ENCODE assay signal across 1 cellular context in the genomic region with DNA sequence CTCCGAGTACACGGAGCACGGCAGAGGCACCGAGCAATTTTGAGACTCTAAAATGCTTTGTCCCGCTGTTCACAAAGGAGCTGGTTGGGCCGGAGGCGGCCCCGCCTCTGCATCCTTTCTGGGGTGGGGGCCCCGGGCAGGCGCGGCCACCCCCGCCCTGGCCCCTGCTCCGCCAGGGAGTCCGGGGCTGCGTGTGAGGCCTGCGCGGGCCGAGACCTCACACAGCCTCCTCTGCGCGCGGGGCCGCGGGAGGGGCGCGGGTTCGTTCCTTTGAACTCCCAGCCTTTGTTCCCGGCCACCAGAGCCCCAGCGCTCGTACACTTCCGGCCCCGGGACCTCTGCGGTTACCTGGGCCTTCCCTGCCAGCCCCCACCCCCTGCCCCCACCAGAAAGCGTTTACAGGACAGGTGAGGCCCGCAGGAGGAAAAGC.
TF ChIP-seq lines count a peak whose summit lies in the region.

No MANE protein-coding gene starts in this region.

TF ChIP-seq in HepG2, 621 proteins besides CTCF, POLR2A, EP300 and RAD21 (continued from another document and continues in another):
- TF ChIP-seq, protein P1, sequence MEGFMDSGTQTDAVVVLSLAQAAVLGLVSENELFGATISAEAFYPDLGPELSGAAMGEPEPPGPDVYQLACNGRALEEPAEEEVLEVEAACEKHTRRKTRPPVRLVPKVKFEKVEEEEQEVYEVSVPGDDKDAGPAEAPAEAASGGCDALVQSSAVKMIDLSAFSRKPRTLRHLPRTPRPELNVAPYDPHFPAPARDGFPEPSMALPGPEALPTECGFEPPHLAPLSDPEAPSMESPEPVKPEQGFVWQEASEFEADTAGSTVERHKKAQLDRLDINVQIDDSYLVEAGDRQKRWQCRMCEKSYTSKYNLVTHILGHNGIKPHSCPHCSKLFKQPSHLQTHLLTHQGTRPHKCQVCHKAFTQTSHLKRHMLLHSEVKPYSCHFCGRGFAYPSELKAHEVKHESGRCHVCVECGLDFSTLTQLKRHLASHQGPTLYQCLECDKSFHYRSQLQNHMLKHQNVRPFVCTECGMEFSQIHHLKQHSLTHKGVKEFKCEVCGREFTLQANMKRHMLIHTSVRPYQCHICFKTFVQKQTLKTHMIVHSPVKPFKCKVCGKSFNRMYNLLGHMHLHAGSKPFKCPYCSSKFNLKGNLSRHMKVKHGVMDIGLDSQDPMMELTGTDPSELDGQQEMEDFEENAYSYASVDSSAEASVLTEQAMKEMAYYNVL (CRISPR knock-in tag; IDR thresholded peaks at IDR 0.05; ENCODE audit: borderline replicate concordance): no peak
- TF ChIP-seq PHF5A (CRISPR knock-in tag; IDR thresholded peaks at IDR 0.05; ENCODE audit: low read depth, unreplicated experiment) (no peak), SETDB1 (CRISPR knock-in tag; IDR thresholded peaks at IDR 0.05; ENCODE audit: borderline replicate concordance) (no peak), HOXA3 (CRISPR knock-in tag; IDR thresholded peaks at IDR 0.05) (peak; percentile 86), NR2F1 (CRISPR knock-in tag; IDR thresholded peaks at IDR 0.05) (no peak), KMT2B (CRISPR knock-in tag; IDR thresholded peaks at IDR 0.05) (no peak), ZNF652 (CRISPR knock-in tag; IDR thresholded peaks at IDR 0.05; ENCODE audit: borderline replicate concordance, low read depth) (no peak), NFE2L2 (IDR thresholded peaks at IDR 0.05; ENCODE audit: low read length) (no peak), ARNT2 (CRISPR knock-in tag; IDR thresholded peaks at IDR 0.05; ENCODE audit: low read depth) (no peak), ZSCAN20 (CRISPR knock-in tag; IDR thresholded peaks at IDR 0.05; ENCODE audit: borderline replicate concordance) (0 out of 2 replicates have a peak, but pooled peaks have one; percentile 50), GABPA (IDR thresholded peaks at IDR 0.05; ENCODE audit: low read depth, low read length) (no peak), GABPA (CRISPR knock-in tag; IDR thresholded peaks at IDR 0.05; ENCODE audit: low read depth) (peak; percentile 72), NFIC (IDR thresholded peaks at IDR 0.05; ENCODE audit: low read length) (no peak), KDM2A (CRISPR knock-in tag; IDR thresholded peaks at IDR 0.05; ENCODE audit: borderline replicate concordance, low read depth) (peak; percentile 56; the same call in 1 of the 2 replicates), POGZ (CRISPR knock-in tag; IDR thresholded peaks at IDR 0.05) (0 out of 2 replicates have a peak, but pooled peaks have one; percentile 25), ETV6 (CRISPR knock-in tag; conservative IDR thresholded peaks at IDR 0.05) (0 out of 2 replicates have a peak, but pooled peaks have one; percentile 35), MTA1 (CRISPR knock-in tag; IDR thresholded peaks at IDR 0.05; ENCODE audit: borderline replicate concordance) (peak; percentile 75; the same call in 1 of the 2 replicates), KMT2A (CRISPR knock-in tag; IDR thresholded peaks at IDR 0.05) (peak; percentile 27; the same call in 1 of the 2 replicates), ZNF850 (CRISPR knock-in tag; conservative IDR thresholded peaks at IDR 0.05) (no peak), NCOA5 (CRISPR knock-in tag; IDR thresholded peaks at IDR 0.05) (no peak), HDAC1 (CRISPR knock-in tag; IDR thresholded peaks at IDR 0.05) (peak; percentile 60), HDAC6 (IDR thresholded peaks at IDR 0.05; ENCODE audit: low read depth, low read length) (no peak), EZH2 (conservative IDR thresholded peaks at IDR 0.05; ENCODE audit: low read depth, low read length) (no peak), MIER3 (CRISPR knock-in tag; IDR thresholded peaks at IDR 0.05; ENCODE audit: borderline replicate concordance) (no peak; the same call in 1 of the 2 replicates), KDM4B (CRISPR knock-in tag; IDR thresholded peaks at IDR 0.05) (no peak), ZNF441 (CRISPR knock-in tag; IDR thresholded peaks at IDR 0.05; ENCODE audit: borderline replicate concordance) (no peak; the same call in 1 of the 2 replicates), ZNF24 (IDR thresholded peaks at IDR 0.05) (no peak), KAT2B (IDR thresholded peaks at IDR 0.05; ENCODE audit: borderline replicate concordance, low read depth, low read length) (no peak)
- TF ChIP-seq, protein P2, sequence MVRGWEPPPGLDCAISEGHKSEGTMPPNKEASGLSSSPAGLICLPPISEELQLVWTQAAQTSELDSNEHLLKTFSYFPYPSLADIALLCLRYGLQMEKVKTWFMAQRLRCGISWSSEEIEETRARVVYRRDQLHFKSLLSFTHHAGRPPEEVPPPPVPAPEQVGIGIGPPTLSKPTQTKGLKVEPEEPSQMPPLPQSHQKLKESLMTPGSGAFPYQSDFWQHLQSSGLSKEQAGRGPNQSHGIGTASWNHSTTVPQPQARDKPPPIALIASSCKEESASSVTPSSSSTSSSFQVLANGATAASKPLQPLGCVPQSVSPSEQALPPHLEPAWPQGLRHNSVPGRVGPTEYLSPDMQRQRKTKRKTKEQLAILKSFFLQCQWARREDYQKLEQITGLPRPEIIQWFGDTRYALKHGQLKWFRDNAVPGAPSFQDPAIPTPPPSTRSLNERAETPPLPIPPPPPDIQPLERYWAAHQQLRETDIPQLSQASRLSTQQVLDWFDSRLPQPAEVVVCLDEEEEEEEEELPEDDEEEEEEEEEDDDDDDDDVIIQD (CRISPR knock-in tag; IDR thresholded peaks at IDR 0.05; ENCODE audit: low read depth): no peak
- TF ChIP-seq, protein P3, sequence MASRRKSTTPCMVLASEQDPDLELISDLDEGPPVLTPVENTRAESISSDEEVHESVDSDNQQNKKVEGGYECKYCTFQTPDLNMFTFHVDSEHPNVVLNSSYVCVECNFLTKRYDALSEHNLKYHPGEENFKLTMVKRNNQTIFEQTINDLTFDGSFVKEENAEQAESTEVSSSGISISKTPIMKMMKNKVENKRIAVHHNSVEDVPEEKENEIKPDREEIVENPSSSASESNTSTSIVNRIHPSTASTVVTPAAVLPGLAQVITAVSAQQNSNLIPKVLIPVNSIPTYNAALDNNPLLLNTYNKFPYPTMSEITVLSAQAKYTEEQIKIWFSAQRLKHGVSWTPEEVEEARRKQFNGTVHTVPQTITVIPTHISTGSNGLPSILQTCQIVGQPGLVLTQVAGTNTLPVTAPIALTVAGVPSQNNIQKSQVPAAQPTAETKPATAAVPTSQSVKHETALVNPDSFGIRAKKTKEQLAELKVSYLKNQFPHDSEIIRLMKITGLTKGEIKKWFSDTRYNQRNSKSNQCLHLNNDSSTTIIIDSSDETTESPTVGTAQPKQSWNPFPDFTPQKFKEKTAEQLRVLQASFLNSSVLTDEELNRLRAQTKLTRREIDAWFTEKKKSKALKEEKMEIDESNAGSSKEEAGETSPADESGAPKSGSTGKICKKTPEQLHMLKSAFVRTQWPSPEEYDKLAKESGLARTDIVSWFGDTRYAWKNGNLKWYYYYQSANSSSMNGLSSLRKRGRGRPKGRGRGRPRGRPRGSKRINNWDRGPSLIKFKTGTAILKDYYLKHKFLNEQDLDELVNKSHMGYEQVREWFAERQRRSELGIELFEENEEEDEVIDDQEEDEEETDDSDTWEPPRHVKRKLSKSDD (CRISPR knock-in tag; IDR thresholded peaks at IDR 0.05; ENCODE audit: low read depth): no peak
- TF ChIP-seq, protein P4, sequence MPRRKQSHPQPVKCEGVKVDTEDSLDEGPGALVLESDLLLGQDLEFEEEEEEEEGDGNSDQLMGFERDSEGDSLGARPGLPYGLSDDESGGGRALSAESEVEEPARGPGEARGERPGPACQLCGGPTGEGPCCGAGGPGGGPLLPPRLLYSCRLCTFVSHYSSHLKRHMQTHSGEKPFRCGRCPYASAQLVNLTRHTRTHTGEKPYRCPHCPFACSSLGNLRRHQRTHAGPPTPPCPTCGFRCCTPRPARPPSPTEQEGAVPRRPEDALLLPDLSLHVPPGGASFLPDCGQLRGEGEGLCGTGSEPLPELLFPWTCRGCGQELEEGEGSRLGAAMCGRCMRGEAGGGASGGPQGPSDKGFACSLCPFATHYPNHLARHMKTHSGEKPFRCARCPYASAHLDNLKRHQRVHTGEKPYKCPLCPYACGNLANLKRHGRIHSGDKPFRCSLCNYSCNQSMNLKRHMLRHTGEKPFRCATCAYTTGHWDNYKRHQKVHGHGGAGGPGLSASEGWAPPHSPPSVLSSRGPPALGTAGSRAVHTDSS (CRISPR knock-in tag; conservative IDR thresholded peaks at IDR 0.05): no peak
- TF ChIP-seq, protein P5, sequence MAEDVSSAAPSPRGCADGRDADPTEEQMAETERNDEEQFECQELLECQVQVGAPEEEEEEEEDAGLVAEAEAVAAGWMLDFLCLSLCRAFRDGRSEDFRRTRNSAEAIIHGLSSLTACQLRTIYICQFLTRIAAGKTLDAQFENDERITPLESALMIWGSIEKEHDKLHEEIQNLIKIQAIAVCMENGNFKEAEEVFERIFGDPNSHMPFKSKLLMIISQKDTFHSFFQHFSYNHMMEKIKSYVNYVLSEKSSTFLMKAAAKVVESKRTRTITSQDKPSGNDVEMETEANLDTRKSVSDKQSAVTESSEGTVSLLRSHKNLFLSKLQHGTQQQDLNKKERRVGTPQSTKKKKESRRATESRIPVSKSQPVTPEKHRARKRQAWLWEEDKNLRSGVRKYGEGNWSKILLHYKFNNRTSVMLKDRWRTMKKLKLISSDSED (CRISPR knock-in tag; IDR thresholded peaks at IDR 0.05): no peak
- TF ChIP-seq, protein P6, sequence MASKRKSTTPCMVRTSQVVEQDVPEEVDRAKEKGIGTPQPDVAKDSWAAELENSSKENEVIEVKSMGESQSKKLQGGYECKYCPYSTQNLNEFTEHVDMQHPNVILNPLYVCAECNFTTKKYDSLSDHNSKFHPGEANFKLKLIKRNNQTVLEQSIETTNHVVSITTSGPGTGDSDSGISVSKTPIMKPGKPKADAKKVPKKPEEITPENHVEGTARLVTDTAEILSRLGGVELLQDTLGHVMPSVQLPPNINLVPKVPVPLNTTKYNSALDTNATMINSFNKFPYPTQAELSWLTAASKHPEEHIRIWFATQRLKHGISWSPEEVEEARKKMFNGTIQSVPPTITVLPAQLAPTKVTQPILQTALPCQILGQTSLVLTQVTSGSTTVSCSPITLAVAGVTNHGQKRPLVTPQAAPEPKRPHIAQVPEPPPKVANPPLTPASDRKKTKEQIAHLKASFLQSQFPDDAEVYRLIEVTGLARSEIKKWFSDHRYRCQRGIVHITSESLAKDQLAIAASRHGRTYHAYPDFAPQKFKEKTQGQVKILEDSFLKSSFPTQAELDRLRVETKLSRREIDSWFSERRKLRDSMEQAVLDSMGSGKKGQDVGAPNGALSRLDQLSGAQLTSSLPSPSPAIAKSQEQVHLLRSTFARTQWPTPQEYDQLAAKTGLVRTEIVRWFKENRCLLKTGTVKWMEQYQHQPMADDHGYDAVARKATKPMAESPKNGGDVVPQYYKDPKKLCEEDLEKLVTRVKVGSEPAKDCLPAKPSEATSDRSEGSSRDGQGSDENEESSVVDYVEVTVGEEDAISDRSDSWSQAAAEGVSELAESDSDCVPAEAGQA (IDR thresholded peaks at IDR 0.05; ENCODE audit: low read depth): no peak
- TF ChIP-seq, protein P6 (CRISPR knock-in tag; IDR thresholded peaks at IDR 0.05; ENCODE audit: borderline replicate concordance): no peak
- TF ChIP-seq, protein P7, sequence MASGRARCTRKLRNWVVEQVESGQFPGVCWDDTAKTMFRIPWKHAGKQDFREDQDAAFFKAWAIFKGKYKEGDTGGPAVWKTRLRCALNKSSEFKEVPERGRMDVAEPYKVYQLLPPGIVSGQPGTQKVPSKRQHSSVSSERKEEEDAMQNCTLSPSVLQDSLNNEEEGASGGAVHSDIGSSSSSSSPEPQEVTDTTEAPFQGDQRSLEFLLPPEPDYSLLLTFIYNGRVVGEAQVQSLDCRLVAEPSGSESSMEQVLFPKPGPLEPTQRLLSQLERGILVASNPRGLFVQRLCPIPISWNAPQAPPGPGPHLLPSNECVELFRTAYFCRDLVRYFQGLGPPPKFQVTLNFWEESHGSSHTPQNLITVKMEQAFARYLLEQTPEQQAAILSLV (CRISPR knock-in tag; IDR thresholded peaks at IDR 0.05; ENCODE audit: borderline replicate concordance): no peak
- TF ChIP-seq, protein P8, sequence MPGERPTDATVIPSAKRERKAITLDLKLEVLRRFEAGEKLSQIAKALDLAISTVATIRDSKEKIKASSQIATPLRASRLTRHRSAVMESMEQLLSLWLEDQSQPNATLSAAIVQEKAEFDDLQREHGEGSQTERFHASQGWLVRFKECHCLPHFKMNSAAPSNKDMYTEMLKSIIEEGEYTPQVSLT (CRISPR knock-in tag; IDR thresholded peaks at IDR 0.05; ENCODE audit: borderline replicate concordance, low read depth): no peak
- TF ChIP-seq, protein P9, sequence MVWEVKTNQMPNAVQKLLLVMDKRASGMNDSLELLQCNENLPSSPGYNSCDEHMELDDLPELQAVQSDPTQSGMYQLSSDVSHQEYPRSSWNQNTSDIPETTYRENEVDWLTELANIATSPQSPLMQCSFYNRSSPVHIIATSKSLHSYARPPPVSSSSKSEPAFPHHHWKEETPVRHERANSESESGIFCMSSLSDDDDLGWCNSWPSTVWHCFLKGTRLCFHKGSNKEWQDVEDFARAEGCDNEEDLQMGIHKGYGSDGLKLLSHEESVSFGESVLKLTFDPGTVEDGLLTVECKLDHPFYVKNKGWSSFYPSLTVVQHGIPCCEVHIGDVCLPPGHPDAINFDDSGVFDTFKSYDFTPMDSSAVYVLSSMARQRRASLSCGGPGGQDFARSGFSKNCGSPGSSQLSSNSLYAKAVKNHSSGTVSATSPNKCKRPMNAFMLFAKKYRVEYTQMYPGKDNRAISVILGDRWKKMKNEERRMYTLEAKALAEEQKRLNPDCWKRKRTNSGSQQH (CRISPR knock-in tag; IDR thresholded peaks at IDR 0.05; ENCODE audit: low read depth): no peak
- TF ChIP-seq, protein P10, sequence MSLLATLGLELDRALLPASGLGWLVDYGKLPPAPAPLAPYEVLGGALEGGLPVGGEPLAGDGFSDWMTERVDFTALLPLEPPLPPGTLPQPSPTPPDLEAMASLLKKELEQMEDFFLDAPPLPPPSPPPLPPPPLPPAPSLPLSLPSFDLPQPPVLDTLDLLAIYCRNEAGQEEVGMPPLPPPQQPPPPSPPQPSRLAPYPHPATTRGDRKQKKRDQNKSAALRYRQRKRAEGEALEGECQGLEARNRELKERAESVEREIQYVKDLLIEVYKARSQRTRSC (CRISPR knock-in tag; IDR thresholded peaks at IDR 0.05; ENCODE audit: low read depth): no peak
